In genomic region chr16:69217433-69217832, GRCh38 we compare ENCODE assay signal across 11 cellular contexts. TPM values are rescaled to one million over a fixed set of nuclear protein-coding genes. Genes with fewer than 3 reads are reported as not detected.
A peak's percentile ranks its signal among the peaks of the same experiment; 100 is the strongest.
DNase-seq lines count a peak whose midpoint lies in the region; ATAC-seq, FAIRE-seq and TF ChIP-seq lines count a peak whose summit lies in the region.
"Had no signal": no experiment of that assay in that cellular context is flagged by ENCODE, and none has a peak within 500 bp of the region (broad histone marks: within the 10 kb centered on the region; RNA-seq: fewer than 3 reads in every experiment).

No MANE protein-coding gene starts in this region.

- H3K9me3 Mint-ChIP-seq in Caco-2 (ENCODE audit: unreplicated experiment) (no peaks in the 10 kb centered on the region), mesothelial cell of epicardium (no peaks in the 10 kb centered on the region), WTC11 (no peaks in the 10 kb centered on the region)

- H3K9me3 ChIP-seq in Caco-2 (no peaks in the 10 kb centered on the region), tibial nerve (no peaks in the 10 kb centered on the region)

- CTCF ChIA-PET in Caco-2 (lab: Charles Lee) = no interaction called here
- CTCF ChIA-PET in WTC11 (lab: Charles Lee) = no interaction called here

- WGBS in tibial nerve, 2 donors = 62 to 69% methylated on average over 1 of the region's 1 CpG

- H3K27me3 ChIP-seq in Caco-2 (replicated peaks; ENCODE audit: control insufficient read depth, insufficient read depth, low read length) (no peaks in the 10 kb centered on the region), bronchial epithelial cell (ENCODE audit: control insufficient read depth, insufficient read depth, low read length) (no peaks in the 10 kb centered on the region), tibial nerve (no peaks in the 10 kb centered on the region)

- H3K27me3 Mint-ChIP-seq in Caco-2 (ENCODE audit: insufficient read depth, unreplicated experiment) (no peaks in the 10 kb centered on the region), mesothelial cell of epicardium (ENCODE audit: low read depth) (no peaks in the 10 kb centered on the region), WTC11 (ENCODE audit: low read depth) (no peaks in the 10 kb centered on the region)

- no peak for TF ChIP-seq POLR2A in tibial nerve (IDR thresholded peaks at IDR 0.05)

- ATAC-seq in WTC11 = no peak
- ATAC-seq: activated CD8-positive, alpha-beta T cell treated with anti-CD3 and anti-CD28 coated beads, Interleukin-2, amount 10 ng/mL, durations not matched to agents 7 days and 5 days had no signal

- peak overlapping the region; percentile 72 for H3K27ac Mint-ChIP-seq in Caco-2 (ENCODE audit: unreplicated experiment)
- H3K27ac Mint-ChIP-seq in mesothelial cell of epicardium = peak overlapping the region; percentile 57
- no peak overlapping the region for H3K27ac Mint-ChIP-seq in WTC11
- H3K27ac Mint-ChIP-seq: activated CD8-positive, alpha-beta T cell treated with anti-CD3 and anti-CD28 coated beads, Interleukin-2, amount 10 ng/mL, durations not matched to agents 7 days and 5 days had no signal

- POLR2A ChIA-PET in Caco-2 (lab: Charles Lee) (no interaction called here), WTC11 (lab: Charles Lee) (no interaction called here)

- H3K4me3 ChIP-seq in Caco-2 (ENCODE audit: low read depth, low read length) (no peak overlapping the region), bronchial epithelial cell (ENCODE audit: low read depth, low read length) (no peak overlapping the region), tibial nerve (no peak overlapping the region)

- H3K4me3 Mint-ChIP-seq in Caco-2 (ENCODE audit: unreplicated experiment) = peak overlapping the region; percentile 44
- no peak overlapping the region for H3K4me3 Mint-ChIP-seq in mesothelial cell of epicardium
- no peak overlapping the region for H3K4me3 Mint-ChIP-seq in WTC11
- H3K4me3 Mint-ChIP-seq: activated CD8-positive, alpha-beta T cell treated with anti-CD3 and anti-CD28 coated beads, Interleukin-2, amount 10 ng/mL, durations not matched to agents 7 days and 5 days had no signal

- peaks cover 55% of the 10 kb centered on the region for H3K4me1 ChIP-seq in Caco-2
- peaks cover 0 to 18% (median 0%) of the 10 kb centered on the region in 4 donors for H3K4me1 ChIP-seq in tibial nerve

- FAIRE-seq in bronchial epithelial cell (lab: Jason Lieb, UNC) = no peak

- BruUV-seq in Caco-2 (replicated peaks; lab: Mats Ljungman, UMichigan) = no TSS peak

- H3K4me1 Mint-ChIP-seq in Caco-2 (ENCODE audit: low read depth, unreplicated experiment) (peaks cover 19% of the 10 kb centered on the region), mesothelial cell of epicardium (peaks cover 13% of the 10 kb centered on the region), WTC11 (no peaks in the 10 kb centered on the region)

- TF ChIP-seq CTCF in Caco-2 (IDR thresholded peaks at IDR 0.05; ENCODE audit: insufficient read depth in 1 of 2, low read depth in 1 of 2, low read length in 1 of 2, severe bottlenecking in 1 of 2, unreplicated experiment in 1 of 2) (no peak), bronchial epithelial cell (IDR thresholded peaks at IDR 0.05; ENCODE audit: insufficient read depth, low read length, severe bottlenecking) (no peak), mesothelial cell of epicardium (IDR thresholded peaks at IDR 0.05; ENCODE audit: unreplicated experiment) (no peak), WTC11 (IDR thresholded peaks at IDR 0.05) (no peak), tibial nerve (IDR thresholded peaks at IDR 0.05) (no peak)

- no peaks in the 10 kb centered on the region for H3K36me3 ChIP-seq in Caco-2 (ENCODE audit: control insufficient read depth, insufficient read depth, low read length)
- H3K36me3 ChIP-seq in bronchial epithelial cell (ENCODE audit: control insufficient read depth, insufficient read depth, low read length) = no peaks in the 10 kb centered on the region
- H3K36me3 ChIP-seq in tibial nerve = no peaks in the 10 kb centered on the region

- no peak for TF ChIP-seq EP300 in tibial nerve (IDR thresholded peaks at IDR 0.05)

- H3K36me3 Mint-ChIP-seq in Caco-2 (ENCODE audit: insufficient read depth, unreplicated experiment) (peaks cover 6% of the 10 kb centered on the region), mesothelial cell of epicardium (no peaks in the 10 kb centered on the region), WTC11 (no peaks in the 10 kb centered on the region)

- intact Hi-C loops in Caco-2 (cut with micrococcal nuclease; ENCODE audit: unreplicated experiment) = loop anchor here (2.0 kb wide), 1 partner anchor 27 kb away; no protein-coding TSS in a partner anchor

- peak in 1 of 2 experiments; percentile 40 for DNase-seq in Caco-2
- peak; percentile 81 for DNase-seq in LoVo (ENCODE audit: low spot score)
- peak; percentile 80 for DNase-seq in bronchial epithelial cell (ENCODE audit: low read depth)
- no peak for DNase-seq in mesothelial cell of epicardium (ENCODE audit: low spot score in 2 of 2, unreplicated experiment in 2 of 2)
- DNase-seq in WTC11 (ENCODE audit: low spot score) = no peak
- DNase-seq in DMS 273 (lab: John Stamatoyannopoulos, UW; ENCODE audit: unreplicated experiment) = no peak
- DNase-seq in tibial nerve (ENCODE audit: low spot score in 2 of 2) = no peak
- no peak for DNase-seq in NCI-H1930 (lab: John Stamatoyannopoulos, UW)
- DNase-seq: activated CD8-positive, alpha-beta T cell treated with anti-CD3 and anti-CD28 coated beads, Interleukin-2, amount 10 ng/mL, durations not matched to agents 7 days and 5 days; KBM-7; NCI-H510A treated with DMSO at 0.1 percent for 48 hours had no signal

- no peak overlapping the region for H3K27ac ChIP-seq in tibial nerve

TF ChIP-seq in WTC11, 78 proteins besides CTCF, POLR2A, EP300 and RAD21 (continues in another document):
- TF ChIP-seq IRF2 (CRISPR knock-in tag; IDR thresholded peaks at IDR 0.05; ENCODE audit: borderline replicate concordance, low read depth) = no peak
- no peak for TF ChIP-seq SMAD3 (CRISPR knock-in tag; IDR thresholded peaks at IDR 0.05; ENCODE audit: borderline replicate concordance)
- TF ChIP-seq CDX4 (CRISPR knock-in tag; IDR thresholded peaks at IDR 0.05; ENCODE audit: borderline replicate concordance) = no peak
- no peak for TF ChIP-seq EMX1 (CRISPR knock-in tag; IDR thresholded peaks at IDR 0.05)
- no peak for TF ChIP-seq ZNF416 (CRISPR knock-in tag; IDR thresholded peaks at IDR 0.05)
- TF ChIP-seq NR1H2 (CRISPR knock-in tag; IDR thresholded peaks at IDR 0.05) = no peak
- TF ChIP-seq FOXJ3 (CRISPR knock-in tag; IDR thresholded peaks at IDR 0.05; ENCODE audit: borderline replicate concordance) = no peak
- TF ChIP-seq ZNF512 (CRISPR knock-in tag; IDR thresholded peaks at IDR 0.05; ENCODE audit: borderline replicate concordance) = no peak
- TF ChIP-seq ATF3 (CRISPR knock-in tag; conservative IDR thresholded peaks at IDR 0.05) = no peak
- no peak for TF ChIP-seq TEAD1 (CRISPR knock-in tag; IDR thresholded peaks at IDR 0.05)
- no peak for TF ChIP-seq TCF7 (CRISPR knock-in tag; IDR thresholded peaks at IDR 0.05; ENCODE audit: low read depth)
- TF ChIP-seq ZMAT4 (CRISPR knock-in tag; IDR thresholded peaks at IDR 0.05) = no peak
- no peak for TF ChIP-seq CREM (CRISPR knock-in tag; IDR thresholded peaks at IDR 0.05)
- no peak for TF ChIP-seq ZBTB21 (CRISPR knock-in tag; IDR thresholded peaks at IDR 0.05; ENCODE audit: borderline replicate concordance)
- no peak for TF ChIP-seq GABPB1 (CRISPR knock-in tag; IDR thresholded peaks at IDR 0.05)

RNA-seq across cellular contexts. Expression of gene SNTB2, which starts 30.5 kb away (rescaled TPM):
- total RNA-seq in Caco-2 (2022) (50.6 and 51.8 TPM in 2 replicates), bronchial epithelial cell (10.5 and 24.3 TPM in 2 replicates), mesothelial cell of epicardium (25.7 to 29.8 TPM (median 26.7 TPM) in 3 replicates), WTC11 (2021) (21.0 to 23.7 TPM (median 23.7 TPM) in 3 replicates), tibial nerve (10 to 100 TPM; 33.1 to 50.2 (median 37.7) TPM)

Comparison
In these comparisons a context has a peak if more than half of its experiments do, and no peak if none do; other contexts are left out.
1. DNase-seq: peak in LoVo (single experiment) and bronchial epithelial cell (single experiment); none in mesothelial cell of epicardium (0 of 2), WTC11 (single experiment), DMS 273 (single experiment), tibial nerve (0 of 2) and NCI-H1930 (0 of 2).